ENCODE assay signal across 10 cellular contexts in the genomic region with DNA sequence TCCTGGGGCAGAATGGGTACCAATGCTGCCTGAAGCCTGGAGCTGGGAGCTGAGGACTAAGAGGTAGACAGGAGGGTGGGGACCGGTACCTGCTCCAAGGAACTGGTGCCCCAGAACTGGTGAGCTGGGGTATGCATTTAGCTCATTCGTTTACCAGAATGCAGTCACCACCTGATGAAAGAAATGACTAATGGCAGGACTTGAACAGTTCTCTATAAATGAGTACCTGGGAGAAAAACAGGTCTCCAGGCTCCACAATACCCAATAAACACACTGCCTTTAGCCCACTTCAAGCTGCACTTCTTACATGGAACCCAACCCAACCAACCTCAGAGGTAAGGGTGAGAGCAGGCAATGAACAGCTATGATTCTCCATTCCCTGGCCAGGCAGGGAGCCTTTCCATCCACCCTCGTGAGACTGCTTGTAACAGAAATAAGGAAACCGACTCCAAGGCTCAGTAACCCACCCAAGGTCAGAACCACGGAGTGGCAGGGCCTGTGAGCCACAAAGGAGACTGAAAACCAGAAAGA. TPM values are rescaled to one million over a fixed set of nuclear protein-coding genes. Genes with fewer than 3 reads are reported as not detected.
DNase-seq lines count a peak whose midpoint lies in the region; ATAC-seq lines count a peak whose summit lies in the region.
"Had no signal": no experiment of that assay in that cellular context is flagged by ENCODE, and none has a peak within 500 bp of the region (broad histone marks: within the 10 kb centered on the region; RNA-seq: fewer than 3 reads in every experiment).

No MANE protein-coding gene starts in this region.

- DNase-seq in CD1c-positive myeloid dendritic cell (ENCODE audit: extremely low spot score) (peak; percentile 24), DMS53 treated with DMSO at 0.1 percent for 48 hours (lab: John Stamatoyannopoulos, UW; ENCODE audit: unreplicated experiment) (no peak), NCI-H1436 (lab: John Stamatoyannopoulos, UW) (no peak), amygdala (lab: John Stamatoyannopoulos, UW) (no peak)
- no peak for DNase-seq in activated T-helper 1 cell treated with anti-CD3 and anti-CD28 coated beads, Interleukin-12 subunit alpha, Interleukin-12 subunit beta, Interleukin-2, Interleukin-4 antibody, amounts not matched to agents 30 ng/mL and 10 ng/mL and 1 ng/mL, durations not matched to agents 14 hours and 24 hours and 36 hours (ENCODE audit: low spot score)
- DNase-seq: activated gamma-delta T cell treated with Interleukin-2 at 50 U/mL for 16 hours, NCI-H1694 had no signal

- H3K4me1 ChIP-seq in mesodermal cell (ENCODE audit: control insufficient read depth, insufficient read depth, low read length, poor library complexity, severe bottlenecking) = peaks cover 64% of the 10 kb centered on the region

- no peak overlapping the region for H3K4me3 ChIP-seq in mesodermal cell (ENCODE audit: extremely low read depth, insufficient read depth, low read length, poor library complexity, severe bottlenecking)

- peaks cover 59% of the 10 kb centered on the region for H3K36me3 ChIP-seq in mesodermal cell (ENCODE audit: control insufficient read depth, insufficient read depth, low read length)

- H3K9me3 ChIP-seq in mesodermal cell (ENCODE audit: control insufficient read depth, low read length) = no peaks in the 10 kb centered on the region

- H3K36me3 Mint-ChIP-seq in activated T-helper 1 cell treated with anti-CD3 and anti-CD28 coated beads, Interleukin-12 subunit alpha, Interleukin-12 subunit beta, Interleukin-2, Interleukin-4 antibody, amounts not matched to agents 30 ng/mL and 10 ng/mL and 1 ng/mL, durations not matched to agents 14 hours and 24 hours and 36 hours (ENCODE audit: low read depth) = peaks cover 36% of the 10 kb centered on the region

- H3K9me3 Mint-ChIP-seq in activated T-helper 1 cell treated with anti-CD3 and anti-CD28 coated beads, Interleukin-12 subunit alpha, Interleukin-12 subunit beta, Interleukin-2, Interleukin-4 antibody, amounts not matched to agents 30 ng/mL and 10 ng/mL and 1 ng/mL, durations not matched to agents 14 hours and 24 hours and 36 hours = no peaks in the 10 kb centered on the region

- intact Hi-C loops in activated T-helper 1 cell treated with anti-CD3 and anti-CD28 coated beads, Interleukin-12 subunit alpha, Interleukin-12 subunit beta, Interleukin-2, Interleukin-4 antibody, amounts not matched to agents 30 ng/mL and 10 ng/mL and 1 ng/mL, durations not matched to agents 14 hours and 24 hours and 36 hours (cut with micrococcal nuclease) = loop anchor here (1.0 kb wide), 3 partner anchors 16 to 52 kb away; a partner anchor contains a TSS

- 98 to 100% methylated on average over 4 to 5 of the region's 5 CpGs for WGBS in mesodermal cell (ENCODE audit: insufficient coverage in 2 of 2), 2 experiments

- H3K4me1 Mint-ChIP-seq in activated T-helper 1 cell treated with anti-CD3 and anti-CD28 coated beads, Interleukin-12 subunit alpha, Interleukin-12 subunit beta, Interleukin-2, Interleukin-4 antibody, amounts not matched to agents 30 ng/mL and 10 ng/mL and 1 ng/mL, durations not matched to agents 14 hours and 24 hours and 36 hours (ENCODE audit: low read depth) = peaks cover 89% of the 10 kb centered on the region

- ATAC-seq in GM21390 (IDR thresholded peaks at IDR 0.05; ENCODE audit: unreplicated experiment) (peak; percentile 40), GM21423 (IDR thresholded peaks at IDR 0.05; ENCODE audit: unreplicated experiment) (no peak)

- peak overlapping the region; percentile 52 for H3K4me3 Mint-ChIP-seq in activated T-helper 1 cell treated with anti-CD3 and anti-CD28 coated beads, Interleukin-12 subunit alpha, Interleukin-12 subunit beta, Interleukin-2, Interleukin-4 antibody, amounts not matched to agents 30 ng/mL and 10 ng/mL and 1 ng/mL, durations not matched to agents 14 hours and 24 hours and 36 hours

- H3K27ac ChIP-seq in mesodermal cell (ENCODE audit: low read depth, low read length, severe bottlenecking) = peak overlapping the region; percentile 66

- H3K27me3 Mint-ChIP-seq in activated T-helper 1 cell treated with anti-CD3 and anti-CD28 coated beads, Interleukin-12 subunit alpha, Interleukin-12 subunit beta, Interleukin-2, Interleukin-4 antibody, amounts not matched to agents 30 ng/mL and 10 ng/mL and 1 ng/mL, durations not matched to agents 14 hours and 24 hours and 36 hours (ENCODE audit: insufficient read depth) = no peaks in the 10 kb centered on the region

- peak overlapping the region; percentile 81 for H3K27ac Mint-ChIP-seq in activated T-helper 1 cell treated with anti-CD3 and anti-CD28 coated beads, Interleukin-12 subunit alpha, Interleukin-12 subunit beta, Interleukin-2, Interleukin-4 antibody, amounts not matched to agents 30 ng/mL and 10 ng/mL and 1 ng/mL, durations not matched to agents 14 hours and 24 hours and 36 hours

RNA-seq across cellular contexts. Expression of a gene that starts 15.4 kb away (rescaled TPM):
- total RNA-seq in activated T-helper 1 cell treated with anti-CD3 and anti-CD28 coated beads, Interleukin-12 subunit alpha, Interleukin-12 subunit beta, Interleukin-2, Interleukin-4 antibody, amounts not matched to agents 30 ng/mL and 10 ng/mL and 1 ng/mL, durations not matched to agents 14 hours and 24 hours and 36 hours = 295 and 297 TPM in 2 replicates
- 453 TPM for polyA plus RNA-seq in mesodermal cell (2013, experiment 1 of 2)
- polyA plus RNA-seq in mesodermal cell (2013, experiment 2 of 2) = 406 TPM

RNA-seq across cellular contexts. Expression of a gene that starts 48.5 kb away (rescaled TPM):
- 2.2 and 2.6 TPM in 2 replicates for total RNA-seq in activated T-helper 1 cell treated with anti-CD3 and anti-CD28 coated beads, Interleukin-12 subunit alpha, Interleukin-12 subunit beta, Interleukin-2, Interleukin-4 antibody, amounts not matched to agents 30 ng/mL and 10 ng/mL and 1 ng/mL, durations not matched to agents 14 hours and 24 hours and 36 hours
- 9.3 TPM for polyA plus RNA-seq in mesodermal cell (2013, experiment 1 of 2)
- polyA plus RNA-seq in mesodermal cell (2013, experiment 2 of 2) = 5.9 TPM
